In genomic region chr11:34234086-34234740, GRCh38 we compare ENCODE assay signal across 8 cellular contexts.
DNase-seq lines count a peak whose midpoint lies in the region; ATAC-seq, FAIRE-seq and TF ChIP-seq lines count a peak whose summit lies in the region.

No MANE protein-coding gene starts in this region.

- H3K9me3 Mint-ChIP-seq in CD8-positive, alpha-beta memory T cell: no peaks in the 10 kb centered on the region

- H3K9ac ChIP-seq in HUES48 (ENCODE audit: low read depth, low read length): no peak overlapping the region

- peak; percentile 47 to 85 (median 59) for DNase-seq in CD8-positive, alpha-beta memory T cell
- peak; percentile 35 to 52 (median 50) for DNase-seq in activated CD4-positive, CD25-positive, alpha-beta regulatory T cell (lab: John Stamatoyannopoulos, UW)
- DNase-seq in choroid plexus epithelial cell (ENCODE audit: low read depth): peak; percentile 77
- DNase-seq in pancreas: peak in 3 of 6 donors; percentile 35 to 45 (median 37)
- DNase-seq in superior temporal gyrus (ENCODE audit: extremely low spot score): no peak
- no peak for DNase-seq in NCI-H2171 (lab: John Stamatoyannopoulos, UW)

- H3K4me3 Mint-ChIP-seq in CD8-positive, alpha-beta memory T cell: peak overlapping the region in 2 of 7 donors; percentile 32 to 48

- peaks cover 17 to 26% (median 25%) of the 10 kb centered on the region in 3 donors for H3K4me1 Mint-ChIP-seq in CD8-positive, alpha-beta memory T cell

- no peaks in the 10 kb centered on the region for H3K9me3 ChIP-seq in CD8-positive, alpha-beta memory T cell (ENCODE audit: low read length)
- H3K9me3 ChIP-seq in HUES48 (ENCODE audit: control insufficient read depth, insufficient read depth, low read length) (no peaks in the 10 kb centered on the region), pancreas (no peaks in the 10 kb centered on the region)

- no peak for FAIRE-seq in pancreas (lab: Jason Lieb, UNC)

- POLR2A ChIA-PET in CD8-positive, alpha-beta memory T cell (lab: Charles Lee): no interaction called here

- H3K4me3 ChIP-seq in CD8-positive, alpha-beta memory T cell (ENCODE audit: low read length): no peak overlapping the region
- H3K4me3 ChIP-seq in HUES48 (ENCODE audit: low read depth, low read length) (peak overlapping the region; percentile 3; the same call in 1 of the 2 replicates), choroid plexus epithelial cell (ENCODE audit: low read depth, low read length) (no peak overlapping the region), pancreas (no peak overlapping the region)

- no peaks in the 10 kb centered on the region for H3K36me3 Mint-ChIP-seq in CD8-positive, alpha-beta memory T cell

- WGBS in pancreas, 2 donors: 64 to 65% methylated on average over 9 of the region's 9 CpGs

- no peaks in the 10 kb centered on the region for H3K27me3 ChIP-seq in CD8-positive, alpha-beta memory T cell (ENCODE audit: insufficient read depth, low read length, poor library complexity, severe bottlenecking)
- H3K27me3 ChIP-seq in HUES48 (ENCODE audit: control insufficient read depth, insufficient read depth, low read length) (no peaks in the 10 kb centered on the region), pancreas (no peaks in the 10 kb centered on the region)

- TF ChIP-seq CTCF in choroid plexus epithelial cell (conservative IDR thresholded peaks at IDR 0.05; ENCODE audit: low read depth, low read length): no peak
- TF ChIP-seq CTCF in pancreas (IDR thresholded peaks at IDR 0.05): no peak

- CTCF ChIA-PET in CD8-positive, alpha-beta memory T cell (lab: Charles Lee): interaction anchor here (1.2 to 1.3 kb wide), 2 partner anchors 13 to 123 kb away, joined by 5 to 6 read pairs; partner anchors contain the start of gene ABTB2

- H3K27me3 Mint-ChIP-seq in CD8-positive, alpha-beta memory T cell: peaks cover 3 to 23% of the 10 kb centered on the region in 2 donors

- ATAC-seq in GM21528 (IDR thresholded peaks at IDR 0.05; ENCODE audit: low FRiP score, unreplicated experiment) (peak; percentile 81), pancreas (peak; percentile 66 to 89 (median 82))

- peak overlapping the region in 5 of 8 donors; percentile 45 to 85 (median 58) for H3K27ac Mint-ChIP-seq in CD8-positive, alpha-beta memory T cell

- H3K4me1 ChIP-seq in CD8-positive, alpha-beta memory T cell (ENCODE audit: insufficient read depth, low read length): peaks cover 19% of the 10 kb centered on the region
- peaks cover 23% of the 10 kb centered on the region for H3K4me1 ChIP-seq in HUES48 (ENCODE audit: control insufficient read depth, insufficient read depth, low read length)
- H3K4me1 ChIP-seq in pancreas: no peaks in the 10 kb centered on the region

- H3K27ac ChIP-seq in CD8-positive, alpha-beta memory T cell (ENCODE audit: low read depth, low read length): no peak overlapping the region
- H3K27ac ChIP-seq in HUES48 (ENCODE audit: low read depth, low read length): peak overlapping the region; percentile 87
- peak overlapping the region in 3 of 4 donors; percentile 24 to 77 (median 73) for H3K27ac ChIP-seq in pancreas

- H3K36me3 ChIP-seq in CD8-positive, alpha-beta memory T cell (ENCODE audit: insufficient read depth, low read length): no peaks in the 10 kb centered on the region
- H3K36me3 ChIP-seq in HUES48 (ENCODE audit: control insufficient read depth, insufficient read depth, low read length) (no peaks in the 10 kb centered on the region), pancreas (no peaks in the 10 kb centered on the region)

- intact Hi-C loops in pancreas (cut with DNase I): no loop called here

Comparison
In these comparisons a context has a peak if more than half of its experiments do, and no peak if none do; other contexts are left out.
1. DNase-seq: peak in CD8-positive, alpha-beta memory T cell (5 of 5), activated CD4-positive, CD25-positive, alpha-beta regulatory T cell (4 of 4) and choroid plexus epithelial cell (single experiment); none in superior temporal gyrus (single experiment) and NCI-H2171 (single experiment).